In the genomic region with DNA sequence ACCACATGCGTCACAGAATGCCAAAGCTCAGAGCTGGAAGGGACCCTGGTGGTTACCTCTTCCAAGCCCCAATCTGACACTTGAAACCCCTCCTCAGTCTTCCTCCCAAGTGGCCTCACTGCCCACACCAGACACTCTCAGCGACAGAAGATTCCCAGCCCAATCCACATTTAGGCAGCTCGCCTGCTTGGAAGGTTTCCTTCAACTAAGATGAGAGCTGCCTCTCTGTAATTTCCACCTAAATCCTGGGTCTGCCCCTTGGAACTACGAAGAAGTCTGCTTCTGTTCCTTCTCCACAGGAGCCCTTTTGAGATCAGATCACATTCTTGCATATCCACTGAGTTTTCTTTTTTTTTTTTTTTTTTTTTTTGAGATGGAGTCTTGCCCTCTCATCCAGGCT, we compare ENCODE assay signal across 16 cellular contexts.
"Had no signal": no experiment of that assay in that cellular context is flagged by ENCODE, and none has a peak within 500 bp of the region (broad histone marks: within the 10 kb centered on the region; RNA-seq: fewer than 3 reads in every experiment).

No MANE protein-coding gene starts in this region.

- H3K27ac ChIP-seq: heart left ventricle, left ventricle myocardium inferior, pancreas, psoas muscle, right atrium auricular region, thyroid gland had no signal

- H3K27me3 ChIP-seq: right atrium auricular region, thyroid gland had no signal

- ATAC-seq: activated CD4-positive, alpha-beta T cell treated with anti-CD3 and anti-CD28 coated beads for 36 hours; heart left ventricle; pancreas; psoas muscle had no signal

- H3K9me3 ChIP-seq: left ventricle myocardium inferior, pancreas, psoas muscle, right atrium auricular region, thyroid gland had no signal

- H3K4me1 ChIP-seq: pancreas, psoas muscle, right atrium auricular region, thyroid gland had no signal

- H3K4me3 ChIP-seq: heart left ventricle, left ventricle myocardium inferior, pancreas, psoas muscle, right atrium auricular region, thyroid gland had no signal

- H3K36me3 ChIP-seq: heart left ventricle, left ventricle myocardium inferior, pancreas, right atrium auricular region, thyroid gland had no signal

- DNase-seq: activated CD4-positive, alpha-beta T cell treated with anti-CD3 and anti-CD28 coated beads for 36 hours; activated CD4-positive, alpha-beta T cell treated with anti-CD3 and anti-CD28 coated beads, Interleukin-2, amount 50 U/mL, for 4 hours; activated naive CD4-positive, alpha-beta T cell treated with anti-CD3 and anti-CD28 coated beads, Interleukin-2, amount 10 ng/mL, durations not matched to agents 7 days and 5 days; activated T-cell treated with anti-CD3 and anti-CD28 coated beads, Interleukin-2, amount 50 U/mL, for 48 hours; amygdala; cortex of kidney; heart left ventricle; left ventricle myocardium inferior; nephron progenitor cell; pancreas; psoas muscle; stimulated activated CD4-positive, alpha-beta T cell treated with anti-CD3 and anti-CD28 coated beads, Interleukin-4, amount 100 ng/mL, for 24 hours; substantia nigra; T-helper 1 cell; thyroid gland had no signal
